23 cellular contexts compared by ENCODE assay signal in the genomic region with DNA sequence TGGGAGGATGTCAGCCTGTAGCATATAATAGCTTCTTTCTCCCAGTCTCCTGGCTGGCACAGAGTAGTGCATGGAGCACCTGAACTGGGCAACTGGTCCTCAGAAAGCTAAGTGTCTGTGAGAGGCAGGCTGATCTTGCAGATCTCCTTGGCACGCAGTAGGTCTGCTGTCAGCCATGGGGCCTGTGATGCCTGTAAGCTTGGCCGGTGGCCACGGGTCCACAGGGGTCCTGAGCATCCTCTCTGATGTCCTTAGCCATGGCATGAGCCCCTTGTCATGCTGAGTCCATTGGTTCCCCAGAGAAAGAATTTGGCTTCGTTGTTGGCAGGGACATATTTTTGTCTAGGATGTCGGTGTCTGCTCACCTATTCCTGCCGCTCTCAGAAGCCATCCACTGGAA. TPM values are rescaled to one million over a fixed set of nuclear protein-coding genes. Genes with fewer than 3 reads are reported as not detected.
DNase-seq lines count a peak whose midpoint lies in the region; ATAC-seq lines count a peak whose summit lies in the region.
"Had no signal": no experiment of that assay in that cellular context is flagged by ENCODE, and none has a peak within 500 bp of the region (broad histone marks: within the 10 kb centered on the region; RNA-seq: fewer than 3 reads in every experiment).

No MANE protein-coding gene starts in this region.

- no peaks in the 10 kb centered on the region for H3K9me3 ChIP-seq in CD4-positive, CD25-positive, alpha-beta regulatory T cell (ENCODE audit: control insufficient read depth in 2 of 2, low read length in 2 of 2)
- no peaks in the 10 kb centered on the region for H3K9me3 ChIP-seq in CD8-positive, alpha-beta memory T cell (ENCODE audit: low read length)
- H3K9me3 ChIP-seq: A549, BE2C, HAP-1 had no signal

- peak overlapping the region in 2 of 3 donors; percentile 23 to 64 for H3K27ac Mint-ChIP-seq in CD4-positive, CD25-positive, alpha-beta regulatory T cell
- H3K27ac Mint-ChIP-seq in CD8-positive, alpha-beta memory T cell: peak overlapping the region in 6 of 8 donors; percentile 4 to 72 (median 43)
- peak overlapping the region; percentile 67 for H3K27ac Mint-ChIP-seq in stimulated activated naive B cell treated with anti-CD40 and anti-IgM and Interleukin-4, amounts not matched to agents 10 μg/mL and 1 μg/mL and 100 μg/mL, for 72 hours
- H3K27ac Mint-ChIP-seq: GM23338 had no signal

- no peak overlapping the region for H3K4me3 ChIP-seq in CD4-positive, CD25-positive, alpha-beta regulatory T cell (ENCODE audit: low read depth, low read length)
- no peak overlapping the region for H3K4me3 ChIP-seq in CD8-positive, alpha-beta memory T cell (ENCODE audit: low read length)
- H3K4me3 ChIP-seq: A549, GM23338, HAP-1, PC-9 had no signal

- DNase-seq in CD4-positive, CD25-positive, alpha-beta regulatory T cell: no peak
- DNase-seq in CD8-positive, alpha-beta memory T cell: no peak
- DNase-seq in cerebellum (ENCODE audit: low spot score): peak; percentile 54
- no peak for DNase-seq in stimulated activated naive B cell treated with anti-CD40 and anti-IgM and Interleukin-4, amounts not matched to agents 10 μg/mL and 1 μg/mL and 100 μg/mL, for 72 hours
- no peak for DNase-seq in kidney glomerular epithelial cell (lab: John Stamatoyannopoulos, UW)
- DNase-seq in activated gamma-delta T cell treated with Interleukin-2 at 50 U/mL for 16 hours: no peak
- DNase-seq in SW 1271 (lab: John Stamatoyannopoulos, UW): no peak
- DNase-seq: BE2C, DMS153, GDM1, KBM-7, MM.1S, NCI-H1048, NCI-H1417 treated with DMSO at 0.1 percent for 48 hours, NCI-H187, NCI-H510A, PC-9, RPMI8226, SHP77 had no signal

- peaks cover 0 to 20% (median 13%) of the 10 kb centered on the region in 4 donors for H3K4me1 Mint-ChIP-seq in CD4-positive, CD25-positive, alpha-beta regulatory T cell
- peaks cover 13 to 33% (median 27%) of the 10 kb centered on the region in 3 donors for H3K4me1 Mint-ChIP-seq in CD8-positive, alpha-beta memory T cell
- H3K4me1 Mint-ChIP-seq in stimulated activated naive B cell treated with anti-CD40 and anti-IgM and Interleukin-4, amounts not matched to agents 10 μg/mL and 1 μg/mL and 100 μg/mL, for 72 hours: peaks cover 26 to 27% of the 10 kb centered on the region in 2 donors
- H3K4me1 Mint-ChIP-seq: GM23338 had no signal

- no peak overlapping the region for H3K4me3 Mint-ChIP-seq in CD4-positive, CD25-positive, alpha-beta regulatory T cell
- H3K4me3 Mint-ChIP-seq in CD8-positive, alpha-beta memory T cell: no peak overlapping the region
- no peak overlapping the region for H3K4me3 Mint-ChIP-seq in stimulated activated naive B cell treated with anti-CD40 and anti-IgM and Interleukin-4, amounts not matched to agents 10 μg/mL and 1 μg/mL and 100 μg/mL, for 72 hours
- H3K4me3 Mint-ChIP-seq: GM23338 had no signal

- H3K27me3 Mint-ChIP-seq in CD4-positive, CD25-positive, alpha-beta regulatory T cell: no peaks in the 10 kb centered on the region
- H3K27me3 Mint-ChIP-seq in CD8-positive, alpha-beta memory T cell: no peaks in the 10 kb centered on the region
- H3K27me3 Mint-ChIP-seq in stimulated activated naive B cell treated with anti-CD40 and anti-IgM and Interleukin-4, amounts not matched to agents 10 μg/mL and 1 μg/mL and 100 μg/mL, for 72 hours: no peaks in the 10 kb centered on the region

- H3K4me1 ChIP-seq in CD4-positive, CD25-positive, alpha-beta regulatory T cell (ENCODE audit: control insufficient read depth, insufficient read depth, low read length, poor library complexity, severe bottlenecking): no peaks in the 10 kb centered on the region
- H3K4me1 ChIP-seq in CD8-positive, alpha-beta memory T cell (ENCODE audit: insufficient read depth, low read length): no peaks in the 10 kb centered on the region
- H3K4me1 ChIP-seq: A549, BE2C, HAP-1 had no signal

- no peaks in the 10 kb centered on the region for H3K9me3 Mint-ChIP-seq in CD4-positive, CD25-positive, alpha-beta regulatory T cell
- no peaks in the 10 kb centered on the region for H3K9me3 Mint-ChIP-seq in CD8-positive, alpha-beta memory T cell
- H3K9me3 Mint-ChIP-seq in stimulated activated naive B cell treated with anti-CD40 and anti-IgM and Interleukin-4, amounts not matched to agents 10 μg/mL and 1 μg/mL and 100 μg/mL, for 72 hours: no peaks in the 10 kb centered on the region
- H3K9me3 Mint-ChIP-seq: GM23338 had no signal

- CTCF ChIA-PET in CD8-positive, alpha-beta memory T cell (lab: Charles Lee): interaction anchor here (0.8 to 1.0 kb wide), 2 partner anchors 67 to 74 kb away, joined by 3 read pairs; no protein-coding TSS in a partner anchor

- H3K27me3 ChIP-seq in CD4-positive, CD25-positive, alpha-beta regulatory T cell (ENCODE audit: control insufficient read depth, insufficient read depth, low read length): no peaks in the 10 kb centered on the region
- no peaks in the 10 kb centered on the region for H3K27me3 ChIP-seq in CD8-positive, alpha-beta memory T cell (ENCODE audit: insufficient read depth, low read length, poor library complexity, severe bottlenecking)
- H3K27me3 ChIP-seq: BE2C had no signal

- peaks cover 64% of the 10 kb centered on the region for H3K36me3 ChIP-seq in CD4-positive, CD25-positive, alpha-beta regulatory T cell (ENCODE audit: control insufficient read depth, insufficient read depth, low read length)
- peaks cover 18% of the 10 kb centered on the region for H3K36me3 ChIP-seq in CD8-positive, alpha-beta memory T cell (ENCODE audit: insufficient read depth, low read length)
- H3K36me3 ChIP-seq: BE2C, HAP-1 had no signal

- no peak overlapping the region for H3K27ac ChIP-seq in CD4-positive, CD25-positive, alpha-beta regulatory T cell (ENCODE audit: insufficient read depth, low read length, poor library complexity, severe bottlenecking)
- H3K27ac ChIP-seq in CD8-positive, alpha-beta memory T cell (ENCODE audit: low read depth, low read length): no peak overlapping the region
- H3K27ac ChIP-seq: A549, PC-9 had no signal

- peaks cover 28% of the 10 kb centered on the region for H3K36me3 Mint-ChIP-seq in CD4-positive, CD25-positive, alpha-beta regulatory T cell
- peaks cover 4 to 87% (median 24%) of the 10 kb centered on the region in 3 donors for H3K36me3 Mint-ChIP-seq in CD8-positive, alpha-beta memory T cell
- peaks cover 42 to 64% of the 10 kb centered on the region in 2 donors for H3K36me3 Mint-ChIP-seq in stimulated activated naive B cell treated with anti-CD40 and anti-IgM and Interleukin-4, amounts not matched to agents 10 μg/mL and 1 μg/mL and 100 μg/mL, for 72 hours

- ATAC-seq in CD4-positive, CD25-positive, alpha-beta regulatory T cell (ENCODE audit: low read depth in 2 of 2): no peak
- no peak for ATAC-seq in stimulated activated naive B cell treated with anti-CD40 and anti-IgM and Interleukin-4, amounts not matched to agents 10 μg/mL and 1 μg/mL and 100 μg/mL, for 72 hours (replicated peaks)
- no peak for ATAC-seq in GM21619 (IDR thresholded peaks at IDR 0.05; ENCODE audit: unreplicated experiment)
- ATAC-seq: A549, GM23338 had no signal

- POLR2A ChIA-PET in CD8-positive, alpha-beta memory T cell (lab: Charles Lee): no interaction called here

RNA-seq across cellular contexts. Expression of gene AMPD3, which starts 25.0 kb away (rescaled TPM):
- total RNA-seq in CD4-positive, CD25-positive, alpha-beta regulatory T cell: 19.7 TPM
- 10 to 100 TPM in 1 of 4 donors, 1 to 10 TPM in 3; 6.4 to 11.9 (median 7.3) TPM for polyA plus RNA-seq in CD4-positive, CD25-positive, alpha-beta regulatory T cell
- 10 to 100 TPM; 10.8 to 12.2 TPM for total RNA-seq in CD8-positive, alpha-beta memory T cell
- polyA plus RNA-seq in CD8-positive, alpha-beta memory T cell: 12.0 TPM
- 2.3 TPM for total RNA-seq in cerebellum
